Comparison of ENCODE assay signal across 23 cellular contexts in genomic region chr4:153209410-153209809, GRCh38. TPM values are rescaled to one million over a fixed set of nuclear protein-coding genes. Genes with fewer than 3 reads are reported as not detected.
DNase-seq lines count a peak whose midpoint lies in the region; ATAC-seq, FAIRE-seq and TF ChIP-seq lines count a peak whose summit lies in the region.
"Had no signal": no experiment of that assay in that cellular context is flagged by ENCODE, and none has a peak within 500 bp of the region (broad histone marks: within the 10 kb centered on the region; RNA-seq: fewer than 3 reads in every experiment).

No MANE protein-coding gene starts in this region.

- in situ Hi-C loops in HAP-1 (cut with MboI; ENCODE audit: low sequenced_read_pairs): no loop called here

- no peak overlapping the region for H3K4me3 ChIP-seq in HAP-1
- H3K4me3 ChIP-seq in keratinocyte (ENCODE audit: control insufficient read depth in 2 of 3, extremely low read depth in 1 of 3, insufficient read depth in 2 of 3, low read depth in 1 of 3, low read length in 3 of 3): no peak overlapping the region
- H3K4me3 ChIP-seq: ascending aorta, K562, ovary, SK-N-MC, tibial artery had no signal

- H3K9me3 ChIP-seq in HAP-1: no peaks in the 10 kb centered on the region
- no peaks in the 10 kb centered on the region for H3K9me3 ChIP-seq in keratinocyte (ENCODE audit: control insufficient read depth, low read depth, low read length)
- H3K9me3 ChIP-seq: ascending aorta, ovary, tibial artery had no signal

- FAIRE-seq in keratinocyte (lab: Jason Lieb, UNC): peak; percentile 17
- FAIRE-seq: K562 had no signal

- no peak for ATAC-seq in GM19452 (IDR thresholded peaks at IDR 0.05; ENCODE audit: unreplicated experiment)
- ATAC-seq: activated CD8-positive, alpha-beta T cell treated with anti-CD3 and anti-CD28 coated beads, Interleukin-2, amount 10 ng/mL, durations not matched to agents 7 days and 5 days; activated T-cell treated with anti-CD3 and anti-CD28 coated beads, Interleukin-2, amount 50 U/mL, for 4 hours; effector memory CD8-positive, alpha-beta T cell; K562; sciatic nerve had no signal

- no peak overlapping the region for H3K4me2 ChIP-seq in keratinocyte (ENCODE audit: control insufficient read depth, extremely low read depth, insufficient read depth, low read depth, low read length)

- dilution Hi-C loops in keratinocyte (cut with MboI; ENCODE audit: extremely low pct_ligation_motif_present, low sequenced_read_pairs): no loop called here

- TF ChIP-seq CTCF in keratinocyte (optimal IDR thresholded peaks at IDR 0.05 in 1 of 3, IDR thresholded peaks at IDR 0.05 in 1 of 3, conservative IDR thresholded peaks at IDR 0.05 in 1 of 3; ENCODE audit: extremely low read depth in 1 of 3, insufficient read depth in 2 of 3, low read length in 3 of 3): no peak

- H3K4me1 ChIP-seq in HAP-1 (peaks cover 66% of the 10 kb centered on the region), keratinocyte (ENCODE audit: control insufficient read depth, extremely low read depth, insufficient read depth, low read length) (peaks cover 10% of the 10 kb centered on the region)
- H3K4me1 ChIP-seq: ascending aorta had no signal

- no peak overlapping the region for H3K27ac ChIP-seq in keratinocyte (ENCODE audit: control insufficient read depth, insufficient read depth, low read length)
- peak overlapping the region; percentile 20 for H3K27ac ChIP-seq in substantia nigra (ENCODE audit: low read depth, low read length, poor library complexity, severe bottlenecking)
- H3K27ac ChIP-seq: ascending aorta, ovary, SK-N-MC, tibial artery had no signal

- H3K27me3 ChIP-seq in HAP-1 (ENCODE audit: low read depth) (no peaks in the 10 kb centered on the region), keratinocyte (ENCODE audit: control insufficient read depth, extremely low read depth, insufficient read depth, low read length) (no peaks in the 10 kb centered on the region)
- H3K27me3 ChIP-seq: ascending aorta, ovary, tibial artery had no signal

- H3K9me1 ChIP-seq in keratinocyte (ENCODE audit: control insufficient read depth, extremely low read depth, insufficient read depth, low read length): no peaks in the 10 kb centered on the region

- H2AFZ ChIP-seq in keratinocyte (ENCODE audit: control insufficient read depth, low read length): no peak overlapping the region

- no peaks in the 10 kb centered on the region for H4K20me1 ChIP-seq in keratinocyte (ENCODE audit: control insufficient read depth, extremely low read depth, insufficient read depth, low read length)

- DNase-seq in HAP-1 (ENCODE audit: low spot score in 2 of 2): peak; percentile 44 to 75
- peak; percentile 45 for DNase-seq in NCI-H345 treated with DMSO at 0.1 percent for 48 hours (lab: John Stamatoyannopoulos, UW; ENCODE audit: unreplicated experiment)
- DNase-seq in keratinocyte (ENCODE audit: low read depth, low spot score): no peak
- no peak for DNase-seq in substantia nigra (lab: John Stamatoyannopoulos, UW)
- no peak for DNase-seq in NCI-H1694 treated with DMSO at 0.1 percent for 48 hours (lab: John Stamatoyannopoulos, UW)
- no peak for DNase-seq in superior temporal gyrus (ENCODE audit: extremely low spot score)
- DNase-seq: activated CD8-positive, alpha-beta T cell treated with anti-CD3 and anti-CD28 coated beads, Interleukin-2, amount 10 ng/mL, durations not matched to agents 7 days and 5 days; activated naive CD4-positive, alpha-beta T cell treated with anti-CD3 and anti-CD28 coated beads, Interleukin-2, amount 50 U/mL, for 16 hours; activated T-cell treated with anti-CD3 and anti-CD28 coated beads, Interleukin-2, amount 50 U/mL, for 4 hours; CD8-positive, alpha-beta memory T cell; effector memory CD8-positive, alpha-beta T cell; HCEC 1CT; mammary epithelial cell; naive B cell; NCI-H2081 treated with DMSO at 0.1 percent for 48 hours; NK-92 treated with Interleukin-12 subunit alpha and Interleukin-12 subunit beta, amount 100 ng/mL, for 24 hours; ovary; tibial artery had no signal

- no peaks in the 10 kb centered on the region for H3K79me2 ChIP-seq in keratinocyte (ENCODE audit: control insufficient read depth, insufficient read depth, low read length)

- H3K9ac ChIP-seq in keratinocyte (ENCODE audit: control insufficient read depth, extremely low read depth, insufficient read depth, low read length): no peak overlapping the region

- no peaks in the 10 kb centered on the region for H3K36me3 ChIP-seq in HAP-1 (replicated peaks)
- H3K36me3 ChIP-seq in keratinocyte (ENCODE audit: control insufficient read depth in 2 of 2, extremely low read depth in 1 of 2, insufficient read depth in 2 of 2, low read length in 2 of 2): no peaks in the 10 kb centered on the region
- H3K36me3 ChIP-seq: ascending aorta, ovary, tibial artery had no signal

RNA-seq across cellular contexts. Expression of gene TRIM2, which starts 5.2 kb away (rescaled TPM):
- 9.0 to 12.2 TPM (median 10.6 TPM) in 3 replicates for polyA plus RNA-seq in keratinocyte
- polyA plus RNA-seq in keratinocyte (2011; ENCODE audit: low read depth): 1.9 TPM
- polyA plus RNA-seq in keratinocyte (2011; cell fraction: cytosol; rRNA removed): 7.8 and 11.6 TPM in 2 replicates
- 11.4 and 12.4 TPM in 2 replicates for polyA plus RNA-seq in keratinocyte (2011; cell fraction: nucleus; rRNA removed)
- 5.1 and 7.5 TPM in 2 replicates for polyA plus RNA-seq in keratinocyte (2012; ENCODE audit: low replicate concordance)
- 29.5 to 42.4 TPM (median 38.2 TPM) in 3 replicates for polyA minus RNA-seq in keratinocyte
- polyA minus RNA-seq in keratinocyte (2011; cell fraction: cytosol; rRNA and poly(A)+ RNA removed): 28.0 TPM
- polyA minus RNA-seq in keratinocyte (2011; cell fraction: nucleus; rRNA and poly(A)+ RNA removed): 26.3 and 37.5 TPM in 2 replicates

Comparison
In these comparisons a context has a peak if more than half of its experiments do, and no peak if none do; other contexts are left out.
1. DNase-seq: peak in HAP-1 (2 of 2) and NCI-H345 treated with DMSO at 0.1 percent for 48 hours (single experiment); none in keratinocyte (single experiment), substantia nigra (0 of 49), NCI-H1694 treated with DMSO at 0.1 percent for 48 hours (single experiment) and superior temporal gyrus (single experiment).